ENCODE assay signal across 8 cellular contexts in the genomic region with DNA sequence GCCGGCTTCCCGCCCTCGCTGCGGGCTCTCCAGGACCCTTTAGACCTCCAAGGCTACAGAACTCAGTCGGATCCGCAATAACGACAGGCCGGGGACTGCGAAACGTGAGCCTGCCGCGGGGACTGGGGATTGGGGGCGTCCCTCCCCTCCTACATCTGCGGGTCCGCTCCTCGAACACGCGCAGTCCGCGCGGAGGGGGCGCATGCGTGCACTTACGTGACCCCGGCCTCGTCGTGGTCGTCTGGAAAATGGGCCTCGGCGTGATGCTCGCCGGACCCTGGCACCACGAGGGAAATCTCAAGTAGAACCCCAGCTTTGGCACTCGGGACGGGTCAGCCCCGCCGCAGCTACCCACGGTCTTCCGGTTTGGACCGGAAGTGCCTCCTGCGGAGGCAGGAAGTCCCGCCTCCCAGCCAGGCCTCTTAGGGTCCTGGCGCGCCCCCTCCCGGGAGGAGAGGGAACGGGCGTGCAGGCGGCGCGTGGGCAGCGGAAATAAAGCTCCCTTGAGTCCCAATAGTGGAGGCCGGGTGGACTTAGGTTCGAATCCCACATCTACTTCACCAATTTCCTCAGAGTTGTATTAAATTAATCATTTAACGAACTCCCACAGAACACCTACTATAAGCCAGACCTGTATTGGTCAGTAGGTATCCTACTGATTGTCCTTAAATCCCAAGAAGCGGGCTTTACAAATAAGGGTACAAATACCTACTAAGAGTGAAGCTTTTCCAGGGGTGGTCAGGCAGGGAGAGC. TPM values are rescaled to one million over a fixed set of nuclear protein-coding genes. Genes with fewer than 3 reads are reported as not detected.
A peak's percentile ranks its signal among the peaks of the same experiment; 100 is the strongest.
DNase-seq lines count a peak whose midpoint lies in the region; ATAC-seq, FAIRE-seq and TF ChIP-seq lines count a peak whose summit lies in the region.

A gene with protein sequence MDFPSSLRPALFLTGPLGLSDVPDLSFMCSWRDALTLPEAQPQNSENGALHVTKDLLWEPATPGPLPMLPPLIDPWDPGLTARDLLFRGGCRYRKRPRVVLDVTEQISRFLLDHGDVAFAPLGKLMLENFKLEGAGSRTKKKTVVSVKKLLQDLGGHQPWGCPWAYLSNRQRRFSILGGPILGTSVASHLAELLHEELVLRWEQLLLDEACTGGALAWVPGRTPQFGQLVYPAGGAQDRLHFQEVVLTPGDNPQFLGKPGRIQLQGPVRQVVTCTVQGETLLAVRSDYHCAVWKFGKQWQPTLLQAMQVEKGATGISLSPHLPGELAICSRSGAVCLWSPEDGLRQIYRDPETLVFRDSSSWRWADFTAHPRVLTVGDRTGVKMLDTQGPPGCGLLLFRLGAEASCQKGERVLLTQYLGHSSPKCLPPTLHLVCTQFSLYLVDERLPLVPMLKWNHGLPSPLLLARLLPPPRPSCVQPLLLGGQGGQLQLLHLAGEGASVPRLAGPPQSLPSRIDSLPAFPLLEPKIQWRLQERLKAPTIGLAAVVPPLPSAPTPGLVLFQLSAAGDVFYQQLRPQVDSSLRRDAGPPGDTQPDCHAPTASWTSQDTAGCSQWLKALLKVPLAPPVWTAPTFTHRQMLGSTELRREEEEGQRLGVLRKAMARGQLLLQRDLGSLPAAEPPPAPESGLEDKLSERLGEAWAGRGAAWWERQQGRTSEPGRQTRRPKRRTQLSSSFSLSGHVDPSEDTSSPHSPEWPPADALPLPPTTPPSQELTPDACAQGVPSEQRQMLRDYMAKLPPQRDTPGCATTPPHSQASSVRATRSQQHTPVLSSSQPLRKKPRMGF (minus strand): TSS at position 373 of the 753 bp plus-strand sequence. CDS start 2,069 bp downstream, outside the sequence.

- TF ChIP-seq CTCF in AG10803 (conservative IDR thresholded peaks at IDR 0.05; ENCODE audit: low read length) (peak; percentile 72), keratinocyte (optimal IDR thresholded peaks at IDR 0.05 in 1 of 3, IDR thresholded peaks at IDR 0.05 in 1 of 3, conservative IDR thresholded peaks at IDR 0.05 in 1 of 3; ENCODE audit: extremely low read depth in 1 of 3, insufficient read depth in 2 of 3, low read length in 3 of 3) (peak; percentile 89 to 98 (median 92))

- peak within 1 kb of the TSS; percentile 90 for H3K9ac ChIP-seq in keratinocyte (ENCODE audit: control insufficient read depth, extremely low read depth, insufficient read depth, low read length)

- peaks cover 4% of the 10 kb centered on the region for H3K4me1 ChIP-seq in keratinocyte (ENCODE audit: control insufficient read depth, extremely low read depth, insufficient read depth, low read length)

- peaks cover 3 to 17% of the 10 kb centered on the region in 2 experiments for H3K36me3 ChIP-seq in keratinocyte (ENCODE audit: control insufficient read depth in 2 of 2, extremely low read depth in 1 of 2, insufficient read depth in 2 of 2, low read length in 2 of 2)

- peak; percentile 95 for DNase-seq in AG10803 (ENCODE audit: low read depth)
- DNase-seq in NCI-H446 treated with DMSO at 0.1 percent for 48 hours (lab: John Stamatoyannopoulos, UW): peak; percentile 57
- DNase-seq in cerebellar cortex (ENCODE audit: low spot score): peak; percentile 92
- DNase-seq in keratinocyte (ENCODE audit: low read depth, low spot score): peak; percentile 55
- peak; percentile 80 to 89 for DNase-seq in stimulated activated CD4-positive, alpha-beta T cell treated with anti-CD3 and anti-CD28 coated beads, Interleukin-15, amount 100 ng/mL, for 1 hour (ENCODE audit: low read depth in 1 of 2, low spot score in 1 of 2)

- no peak for FAIRE-seq in keratinocyte (lab: Jason Lieb, UNC)

- no peaks in the 10 kb centered on the region for H3K27me3 ChIP-seq in keratinocyte (ENCODE audit: control insufficient read depth, extremely low read depth, insufficient read depth, low read length)

- peak within 1 kb of the TSS; percentile 98 for H2AFZ ChIP-seq in keratinocyte (ENCODE audit: control insufficient read depth, low read length)

- peak within 1 kb of the TSS; percentile 82 for H3K4me2 ChIP-seq in keratinocyte (ENCODE audit: control insufficient read depth, extremely low read depth, insufficient read depth, low read depth, low read length)

- dilution Hi-C loops in keratinocyte (cut with MboI; ENCODE audit: extremely low pct_ligation_motif_present, low sequenced_read_pairs): no loop called here

- ATAC-seq in GM19023 (IDR thresholded peaks at IDR 0.05; ENCODE audit: unreplicated experiment) (peak; percentile 96), HG03280 (IDR thresholded peaks at IDR 0.05; ENCODE audit: unreplicated experiment) (peak; percentile 99)
- peak; percentile 93 to 95 for ATAC-seq in activated CD4-positive, CD25-positive, alpha-beta regulatory T cell treated with anti-CD3 and anti-CD28 coated beads, Interleukin-2, amount 50 U/mL, for 24 hours

- no peaks in the 10 kb centered on the region for H3K9me1 ChIP-seq in keratinocyte (ENCODE audit: control insufficient read depth, extremely low read depth, insufficient read depth, low read length)

- H3K9me3 ChIP-seq in keratinocyte (ENCODE audit: control insufficient read depth, low read depth, low read length): no peaks in the 10 kb centered on the region

- peaks cover 2% of the 10 kb centered on the region for H4K20me1 ChIP-seq in keratinocyte (ENCODE audit: control insufficient read depth, extremely low read depth, insufficient read depth, low read length)

- peak within 1 kb of the TSS; percentile 97 for H3K4me3 ChIP-seq in AG10803 (ENCODE audit: low read length)
- H3K4me3 ChIP-seq in keratinocyte (ENCODE audit: control insufficient read depth in 2 of 3, extremely low read depth in 1 of 3, insufficient read depth in 2 of 3, low read depth in 1 of 3, low read length in 3 of 3): peak within 1 kb of the TSS; percentile 90 to 93 (median 91)

- H3K79me2 ChIP-seq in keratinocyte (ENCODE audit: control insufficient read depth, insufficient read depth, low read length): peaks cover 34% of the 10 kb centered on the region

- H3K27ac ChIP-seq in keratinocyte (ENCODE audit: control insufficient read depth, insufficient read depth, low read length): peak within 1 kb of the TSS; percentile 69

RNA-seq across cellular contexts. Expression of the gene that starts here (rescaled TPM):
- 6.5 to 11.4 TPM (median 9.9 TPM) in 3 replicates for polyA plus RNA-seq in keratinocyte
- polyA plus RNA-seq in keratinocyte (2011; ENCODE audit: low read depth): 8.0 TPM
- 2.8 and 4.0 TPM in 2 replicates for polyA plus RNA-seq in keratinocyte (2011; cell fraction: cytosol; rRNA removed)
- polyA plus RNA-seq in keratinocyte (2011; cell fraction: nucleus; rRNA removed): 52.4 and 61.1 TPM in 2 replicates
- 14.6 and 15.1 TPM in 2 replicates for polyA plus RNA-seq in keratinocyte (2012; ENCODE audit: low replicate concordance)
- polyA minus RNA-seq in keratinocyte: 12.1 to 32.3 TPM (median 16.4 TPM) in 3 replicates
- polyA minus RNA-seq in keratinocyte (2011; cell fraction: cytosol; rRNA and poly(A)+ RNA removed): 8.2 TPM
- polyA minus RNA-seq in keratinocyte (2011; cell fraction: nucleus; rRNA and poly(A)+ RNA removed): 15.7 and 15.8 TPM in 2 replicates

Comparison
In these comparisons a context has a peak if more than half of its experiments do, and no peak if none do; other contexts are left out.
1. Peak in every context shown above with its lines: DNase-seq, ATAC-seq, H3K4me3 ChIP-seq and H3K27ac ChIP-seq.